8 cellular contexts compared by ENCODE assay signal in the genomic region with DNA sequence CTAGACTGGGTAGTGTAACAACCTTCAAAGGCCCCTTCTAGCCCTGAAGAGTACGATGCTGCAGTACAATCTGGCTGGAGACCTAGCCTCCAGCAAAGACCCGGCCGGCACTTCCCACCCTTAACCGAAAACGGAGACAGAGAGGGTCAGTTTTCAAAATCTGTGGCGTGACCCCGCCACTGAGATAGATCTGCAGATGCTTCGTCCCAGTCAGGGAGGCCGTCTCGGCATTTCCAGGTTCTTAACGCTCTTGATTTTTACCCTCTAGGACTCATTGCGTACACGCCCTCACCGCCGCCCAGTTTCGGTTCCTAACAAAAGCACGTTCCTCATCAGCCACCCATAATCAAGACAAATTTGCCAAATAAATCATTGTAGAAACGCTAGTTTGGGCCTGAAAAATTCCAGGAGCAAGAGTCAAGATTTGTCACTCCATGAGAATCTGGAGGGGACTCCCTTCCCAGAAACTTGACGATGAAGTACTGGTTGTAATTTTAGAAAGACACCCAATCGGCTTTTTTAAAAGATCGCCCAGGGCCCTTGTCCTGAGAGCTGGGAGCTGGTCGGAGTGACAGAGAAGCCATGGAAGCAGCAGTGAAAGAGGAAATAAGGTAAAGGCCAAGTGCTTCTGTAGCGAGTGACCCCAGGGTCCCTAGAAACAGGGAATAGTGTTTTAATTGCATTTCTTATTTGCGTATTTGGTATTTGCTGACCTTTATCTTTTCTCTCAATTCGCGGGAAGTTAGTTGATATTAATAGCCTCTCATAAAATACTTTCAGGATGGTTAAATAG. TPM values are rescaled to one million over a fixed set of nuclear protein-coding genes. Genes with fewer than 3 reads are reported as not detected.
DNase-seq lines count a peak whose midpoint lies in the region; TF ChIP-seq lines count a peak whose summit lies in the region.

No MANE protein-coding gene starts in this region.

- H3K27ac ChIP-seq in HL-60 (replicated peaks) (peak overlapping the region; percentile 92), temporal lobe (ENCODE audit: low read depth, low read length) (peak overlapping the region; percentile 98)

- no peaks in the 10 kb centered on the region for H3K27me3 ChIP-seq in HL-60 (ENCODE audit: insufficient read depth, poor library complexity, severe bottlenecking)

- H3K4me3 ChIP-seq in HL-60 (replicated peaks; ENCODE audit: insufficient read depth, low read length) = peak overlapping the region; percentile 73

- DNase-seq in AG08396 (ENCODE audit: low spot score) (peak; percentile 45), GM19240 (ENCODE audit: insufficient read length, low spot score) (peak; percentile 6), HL-60 (ENCODE audit: low read depth in 1 of 2, low spot score in 1 of 2) (peak in 1 of 2 experiments; percentile 45), SHP77 treated with DMSO at 0.1 percent for 48 hours (lab: John Stamatoyannopoulos, UW) (peak; percentile 29), globus pallidus (ENCODE audit: low spot score) (peak; percentile 67), occipital lobe (lab: John Stamatoyannopoulos, UW) (peak; percentile 32)
- peak; percentile 73 for DNase-seq in activated naive CD4-positive, alpha-beta T cell treated with anti-CD3 and anti-CD28 coated beads, Interleukin-2, amount 50 U/mL, for 16 hours

- no peak for TF ChIP-seq CTCF in HL-60 (IDR thresholded peaks at IDR 0.05; ENCODE audit: insufficient read depth, low read length)

RNA-seq across cellular contexts. Expression of gene TMEM87A, which starts 0.9 kb away (rescaled TPM):
- 67.4 TPM for total RNA-seq in occipital lobe
- 57.0 TPM for total RNA-seq in temporal lobe

RNA-seq across cellular contexts. Expression of gene GANC, which starts 1.1 kb away (rescaled TPM):
- 13.6 TPM for total RNA-seq in occipital lobe
- 6.9 TPM for total RNA-seq in temporal lobe
